Comparison of ENCODE assay signal across 9 cellular contexts in genomic region chr9:115262477-115262876, GRCh38.
DNase-seq lines count a peak whose midpoint lies in the region; ATAC-seq lines count a peak whose summit lies in the region.
"Had no signal": no experiment of that assay in that cellular context is flagged by ENCODE, and none has a peak within 500 bp of the region (broad histone marks: within the 10 kb centered on the region; RNA-seq: fewer than 3 reads in every experiment).

No MANE protein-coding gene starts in this region.

- H3K27ac ChIP-seq in GM23248 = peak overlapping the region; percentile 65
- H3K27ac ChIP-seq in epithelial cell of prostate = peak overlapping the region; percentile 86
- H3K27ac ChIP-seq: HL-60 had no signal

- H3F3A ChIP-seq in GM23248 (ENCODE audit: insufficient read depth) = peaks cover 64% of the 10 kb centered on the region

- H3K9me2 ChIP-seq in GM23248 (ENCODE audit: insufficient read depth) = no peaks in the 10 kb centered on the region

- peak overlapping the region; percentile 27 for H3K4me2 ChIP-seq in GM23248 (ENCODE audit: unreplicated experiment)

- H2AFZ ChIP-seq in GM23248 = no peak overlapping the region

- H3K27me3 ChIP-seq in GM23248 (replicated peaks; ENCODE audit: insufficient read depth) = no peaks in the 10 kb centered on the region

- no peaks in the 10 kb centered on the region for H4K20me1 ChIP-seq in GM23248 (ENCODE audit: insufficient read depth)

- H3K79me2 ChIP-seq in GM23248 (ENCODE audit: insufficient read depth) = no peaks in the 10 kb centered on the region

- in situ Hi-C loops in GM23248 (cut with MboI) = no loop called here

- no peak overlapping the region for H3K4me3 ChIP-seq in GM23248

- peaks cover 58% of the 10 kb centered on the region for H3K4me1 ChIP-seq in GM23248 (ENCODE audit: insufficient read depth)

- H3K36me3 ChIP-seq in GM23248 (ENCODE audit: low read depth) = no peaks in the 10 kb centered on the region

- no peaks in the 10 kb centered on the region for H3K9me3 ChIP-seq in GM23248 (ENCODE audit: low read depth)

- DNase-seq in GM23248 (peak; percentile 69), NCI-H446 (lab: John Stamatoyannopoulos, UW) (peak; percentile 30 to 56), epithelial cell of prostate (ENCODE audit: low read depth, low spot score) (peak; percentile 98), renal cortical epithelial cell (ENCODE audit: low read depth) (peak; percentile 99), dermis blood vessel endothelial cell (no peak)

- no peak overlapping the region; the same call in 1 of the 2 replicates for H3K9ac ChIP-seq in GM23248

- ATAC-seq in HG03108 (IDR thresholded peaks at IDR 0.05; ENCODE audit: unreplicated experiment) (no peak), HG02678 (IDR thresholded peaks at IDR 0.05; ENCODE audit: unreplicated experiment) (no peak), HG03439 (IDR thresholded peaks at IDR 0.05; ENCODE audit: unreplicated experiment) (no peak)
